25 cellular contexts compared by ENCODE assay signal in genomic region chr1:165434264-165434663, GRCh38. TPM values are rescaled to one million over a fixed set of nuclear protein-coding genes. Genes with fewer than 3 reads are reported as not detected.
DNase-seq lines count a peak whose midpoint lies in the region; ATAC-seq, FAIRE-seq and TF ChIP-seq lines count a peak whose summit lies in the region.
"Had no signal": no experiment of that assay in that cellular context is flagged by ENCODE, and none has a peak within 500 bp of the region (broad histone marks: within the 10 kb centered on the region; RNA-seq: fewer than 3 reads in every experiment).

No MANE protein-coding gene starts in this region.

- no peaks in the 10 kb centered on the region for H3K79me2 ChIP-seq in K562 (ENCODE audit: control insufficient read depth, insufficient read depth, low read length)
- no peaks in the 10 kb centered on the region for H3K79me2 ChIP-seq in neural cell (replicated peaks; ENCODE audit: insufficient read depth, low read length)

- TF ChIP-seq EP300 in K562 (IDR thresholded peaks at IDR 0.05; ENCODE audit: low read length) (no peak), neural cell (conservative IDR thresholded peaks at IDR 0.05; ENCODE audit: poor library complexity, severe bottlenecking) (no peak)

- peak; percentile 78 for DNase-seq in DMS79 treated with DMSO at 0.1 percent for 48 hours (lab: John Stamatoyannopoulos, UW)
- DNase-seq in NCI-H1417 (lab: John Stamatoyannopoulos, UW): peak; percentile 46 to 86 (median 64)
- no peak for DNase-seq in K562 (ENCODE audit: extremely low read depth in 1 of 4, low spot score in 3 of 4)
- no peak for DNase-seq in NCI-H146 (lab: John Stamatoyannopoulos, UW)
- DNase-seq: activated CD4-positive, alpha-beta T cell treated with anti-CD3 and anti-CD28 coated beads, Interleukin-2, amount 50 U/mL, for 1 hour; activated effector memory CD4-positive, alpha-beta T cell treated with Interleukin-2 at 50 U/mL for 16 hours; brain microvascular endothelial cell; CD8-positive, alpha-beta T cell; colonic mucosa; EL; NCI-H187 treated with DMSO at 0.1 percent for 48 hours; occipital lobe; SJCRH30; spleen; stimulated activated CD4-positive, alpha-beta T cell treated with anti-CD3 and anti-CD28 coated beads, Interleukin-4, amount 100 ng/mL, for 24 hours; T-helper 2 cell; upper lobe of left lung had no signal

- TF ChIP-seq CTCF in K562 (IDR thresholded peaks at IDR 0.05 in 2 of 3, conservative IDR thresholded peaks at IDR 0.05 in 1 of 3; ENCODE audit: insufficient read depth in 2 of 3, low read depth in 1 of 3, low read length in 3 of 3) (no peak), neural cell (IDR thresholded peaks at IDR 0.05; ENCODE audit: poor library complexity, severe bottlenecking) (no peak)

- H3K9me1 ChIP-seq in K562 (ENCODE audit: control insufficient read depth, insufficient read depth, low read length): no peaks in the 10 kb centered on the region

- H3K9me3 ChIP-seq in K562 (replicated peaks; ENCODE audit: control insufficient read depth, insufficient read depth, low read depth, low read length) (no peaks in the 10 kb centered on the region), neural cell (ENCODE audit: low read length) (no peaks in the 10 kb centered on the region)
- H3K9me3 ChIP-seq: colonic mucosa, SJCRH30, spleen, upper lobe of left lung had no signal

- WGBS in K562 (ENCODE audit: insufficient coverage, low coverage, missing lambda C conversion rate): 0% methylated on average over 1 of the region's 1 CpG

- H3K4me3 ChIP-seq in K562 (no peak overlapping the region), neural cell (ENCODE audit: low read length) (no peak overlapping the region)
- H3K4me3 ChIP-seq: colonic mucosa, SJCRH30, spleen, upper lobe of left lung had no signal

- H3F3A ChIP-seq in neural cell (ENCODE audit: insufficient read depth, low read length, poor library complexity, severe bottlenecking): no peaks in the 10 kb centered on the region

- H3K27me3 ChIP-seq in K562 (ENCODE audit: control insufficient read depth in 2 of 2, insufficient read depth in 2 of 2, low read length in 2 of 2) (no peaks in the 10 kb centered on the region), neural cell (ENCODE audit: insufficient read depth, low read depth, low read length) (no peaks in the 10 kb centered on the region)
- H3K27me3 ChIP-seq: brain microvascular endothelial cell, colonic mucosa, SJCRH30, upper lobe of left lung had no signal

- no peaks in the 10 kb centered on the region for H3K4me1 ChIP-seq in K562 (replicated peaks in 1 of 2; ENCODE audit: control insufficient read depth in 2 of 2, insufficient read depth in 2 of 2, low read length in 2 of 2)
- H3K4me1 ChIP-seq: colonic mucosa, spleen had no signal

- no peak overlapping the region for H3K9ac ChIP-seq in K562 (ENCODE audit: insufficient read depth in 1 of 2, low read depth in 2 of 2, low read length in 2 of 2)
- H3K9ac ChIP-seq in neural cell (ENCODE audit: low read length): no peak overlapping the region

- POLR2A ChIA-PET in K562 (lab: Yijun Ruan, JAX): no interaction called here

- H2AFZ ChIP-seq in K562 (ENCODE audit: low read depth, low read length) (no peak overlapping the region), neural cell (ENCODE audit: low read depth, low read length) (no peak overlapping the region)

- no peak for TF ChIP-seq POLR2A in K562 (conservative IDR thresholded peaks at IDR 0.05)

- H3K36me3 ChIP-seq in K562 (ENCODE audit: control insufficient read depth, insufficient read depth, low read length) (no peaks in the 10 kb centered on the region), neural cell (ENCODE audit: insufficient read depth, low read length) (no peaks in the 10 kb centered on the region)
- H3K36me3 ChIP-seq: brain microvascular endothelial cell, colonic mucosa, SJCRH30, spleen, upper lobe of left lung had no signal

- H3K27ac ChIP-seq in K562 (ENCODE audit: extremely low read depth, low read depth, low read length): no peak overlapping the region
- no peak overlapping the region for H3K27ac ChIP-seq in neural cell (ENCODE audit: low read length)
- H3K27ac ChIP-seq: brain microvascular endothelial cell, colonic mucosa, SJCRH30, spleen, upper lobe of left lung, VCaP had no signal

- in situ Hi-C loops in K562 (cut with MboI): no loop called here

- ATAC-seq in K562: no peak
- ATAC-seq in HG03342 (IDR thresholded peaks at IDR 0.05; ENCODE audit: unreplicated experiment): no peak
- no peak for ATAC-seq in GM18907 (IDR thresholded peaks at IDR 0.05; ENCODE audit: unreplicated experiment)
- ATAC-seq: CD8-positive, alpha-beta T cell; Panc1 had no signal

- H4K20me1 ChIP-seq in K562 (replicated peaks; ENCODE audit: control insufficient read depth, insufficient read depth, low read length) (no peaks in the 10 kb centered on the region; the same call in 1 of the 2 replicates), neural cell (ENCODE audit: insufficient read depth) (no peaks in the 10 kb centered on the region)

- FAIRE-seq in K562 (lab: Jason Lieb, UNC): no peak
- FAIRE-seq: endometrium had no signal

- CTCF ChIA-PET in K562 (lab: Yijun Ruan, JAX; ENCODE audit: low intra/inter-chr PET ratio): no interaction called here

- no peak for TF ChIP-seq RAD21 in K562 (CRISPR knock-in tag; conservative IDR thresholded peaks at IDR 0.05 in 1 of 2, IDR thresholded peaks at IDR 0.05 in 1 of 2)
- peak; percentile 34 for TF ChIP-seq RAD21 in neural cell (conservative IDR thresholded peaks at IDR 0.05)

- H3K4me2 ChIP-seq in K562 (ENCODE audit: insufficient read depth, low read length): no peak overlapping the region
- H3K4me2 ChIP-seq in neural cell (ENCODE audit: low read length): no peak overlapping the region

- no peaks in the 10 kb centered on the region for H3K9me2 ChIP-seq in neural cell (ENCODE audit: insufficient read depth, low read length)

- BruUV-seq in K562 (replicated peaks; lab: Mats Ljungman, UMichigan): no TSS peak

- intact Hi-C loops in K562 (cut with micrococcal nuclease): no loop called here

TF ChIP-seq in K562, 482 proteins besides CTCF, POLR2A, EP300 and RAD21 (continues in another document):
- TF ChIP-seq RFX1 (IDR thresholded peaks at IDR 0.05) (peak; percentile 37), POLR2G (IDR thresholded peaks at IDR 0.05; ENCODE audit: low read depth, low read length) (no peak), BCOR (IDR thresholded peaks at IDR 0.05) (no peak), RBM14 (IDR thresholded peaks at IDR 0.05; ENCODE audit: borderline replicate concordance, insufficient read depth, low read depth, low read length) (no peak), ILK (tag; IDR thresholded peaks at IDR 0.05; ENCODE audit: borderline replicate concordance, low read depth) (no peak), NFIC (IDR thresholded peaks at IDR 0.05) (no peak), C11orf30 (IDR thresholded peaks at IDR 0.05; ENCODE audit: low read depth) (0 out of 2 replicates have a peak, but pooled peaks have one; percentile 10)

TF ChIP-seq in neural cell, 6 proteins besides CTCF, POLR2A, EP300 and RAD21:
- no peak for TF ChIP-seq MXI1 (conservative IDR thresholded peaks at IDR 0.05; ENCODE audit: poor library complexity, severe bottlenecking)
- no peak for TF ChIP-seq REST (IDR thresholded peaks at IDR 0.05; ENCODE audit: borderline replicate concordance)
- no peak for TF ChIP-seq POLR2AphosphoS5 (IDR thresholded peaks at IDR 0.05)
- no peak for TF ChIP-seq EZH2 (IDR thresholded peaks at IDR 0.05; ENCODE audit: borderline replicate concordance, insufficient read depth, low read length, poor library complexity, severe bottlenecking)
- TF ChIP-seq TAF1 (IDR thresholded peaks at IDR 0.05; ENCODE audit: low read depth): no peak
- no peak for TF ChIP-seq SMC3 (conservative IDR thresholded peaks at IDR 0.05; ENCODE audit: poor library complexity)

RNA-seq across cellular contexts. Expression of gene RXRG, which starts 10.7 kb away (rescaled TPM):
- total RNA-seq in K562 (2011; cell fraction: chromatin; rRNA removed; ENCODE audit: low replicate concordance): not detected in 2 replicates
- total RNA-seq in K562 (2011; cell fraction: nucleolus; rRNA removed): not detected in 2 replicates
- total RNA-seq in K562 (2011; cell fraction: nucleoplasm; rRNA removed): not detected in 2 replicates
- total RNA-seq in K562 (2014; rRNA removed) (not detected in 2 replicates), K562 (2014; rRNA removed; fragmentation: Illumina TruSeq; extraction: Trizol) (not detected in 2 replicates), K562 (2015; rRNA removed; fragmentation: Illumina TruSeq; extraction: Trizol) (not detected in 2 replicates), K562 (2021) (not detected in 2 replicates)
- polyA plus RNA-seq in K562 (2011; rRNA removed) (not detected in 2 replicates), K562 (2014; fragmentation: Illumina TruSeq; extraction: Trizol) (not detected in 2 replicates), K562 (2014; fragmentation: Nextera tagmentation; extraction: Ambion mirVana) (not detected), K562 (2014; rRNA removed) (not detected in 2 replicates), neural cell (0.78 and 2.1 TPM in 2 replicates)
- not detected in 2 replicates for polyA plus RNA-seq in K562 (2011; cell fraction: cytosol; rRNA removed)
- not detected in 2 replicates for polyA plus RNA-seq in K562 (2011; cell fraction: nucleus; rRNA removed)
- polyA plus RNA-seq in K562 (2012): not detected in 2 replicates
- not detected in 2 replicates for polyA minus RNA-seq in K562 (2011; rRNA and poly(A)+ RNA removed)
- polyA minus RNA-seq in K562 (2011; cell fraction: cytosol; rRNA and poly(A)+ RNA removed): not detected in 2 replicates
- not detected in 2 replicates for polyA minus RNA-seq in K562 (2011; cell fraction: nucleus; rRNA and poly(A)+ RNA removed)
- polyA minus RNA-seq in neural cell: 0.73 and 1.3 TPM in 2 replicates
- total RNA-seq: CD8-positive, alpha-beta T cell; M059J; renal cortical epithelial cell had no signal

Comparison
In these comparisons a context has a peak if more than half of its experiments do, and no peak if none do; other contexts are left out.
1. DNase-seq: peak in DMS79 treated with DMSO at 0.1 percent for 48 hours (single experiment) and NCI-H1417 (3 of 3); none in K562 (0 of 4) and NCI-H146 (single experiment).